Comparison of ENCODE assay signal across 17 cellular contexts in genomic region chr17:16906670-16907069, GRCh38.
DNase-seq lines count a peak whose midpoint lies in the region; ATAC-seq and TF ChIP-seq lines count a peak whose summit lies in the region.
"Had no signal": no experiment of that assay in that cellular context is flagged by ENCODE, and none has a peak within 500 bp of the region (broad histone marks: within the 10 kb centered on the region; RNA-seq: fewer than 3 reads in every experiment).

No MANE protein-coding gene starts in this region.

- H3K27ac ChIP-seq in MM.1S (ENCODE audit: low read length), result no peak overlapping the region; the same call in 1 of the 2 replicates
- no peak overlapping the region for H3K27ac ChIP-seq in prostate gland
- H3K27ac ChIP-seq: epithelial cell of prostate, gastrocnemius medialis, RWPE1 had no signal

- no peaks in the 10 kb centered on the region for H3K36me3 Mint-ChIP-seq in activated CD4-positive, alpha-beta T cell treated with anti-CD3 and anti-CD28 coated beads, Interleukin-2, amount 10 ng/mL, durations not matched to agents 7 days and 5 days (ENCODE audit: low read depth)

- H3K4me3 Mint-ChIP-seq in activated CD4-positive, alpha-beta T cell treated with anti-CD3 and anti-CD28 coated beads, Interleukin-2, amount 10 ng/mL, durations not matched to agents 7 days and 5 days, result no peak overlapping the region
- H3K4me3 Mint-ChIP-seq: activated naive CD4-positive, alpha-beta T cell treated with anti-CD3 and anti-CD28 coated beads for 36 hours; nephron had no signal

- WGBS in prostate gland, result 48% methylated on average over 4 of the region's 4 CpGs

- peaks cover 10% of the 10 kb centered on the region for H3F3A ChIP-seq in MM.1S (ENCODE audit: insufficient read depth, low read length)

- H3K4me2 ChIP-seq in MM.1S (ENCODE audit: low read depth, low read length), result 0 out of 2 replicates have a peak overlapping the region, but pooled peaks have one; percentile 3

- intact Hi-C loops in prostate gland (cut with DNase I), result no loop called here

- no peaks in the 10 kb centered on the region for H3K9me3 ChIP-seq in MM.1S (replicated peaks; ENCODE audit: insufficient read depth, low read length)
- no peaks in the 10 kb centered on the region for H3K9me3 ChIP-seq in prostate gland
- H3K9me3 ChIP-seq: gastrocnemius medialis had no signal

- CTCF ChIA-PET in activated CD4-positive, alpha-beta T cell treated with anti-CD3 and anti-CD28 coated beads, Interleukin-2, amount 10 ng/mL, durations not matched to agents 7 days and 5 days (lab: Charles Lee), result no interaction called here

- H3K4me3 ChIP-seq in MM.1S (ENCODE audit: low read length) (no peak overlapping the region), astrocyte of the cerebellum (ENCODE audit: low read depth, low read length) (no peak overlapping the region), prostate gland (no peak overlapping the region)
- H3K4me3 ChIP-seq: gastrocnemius medialis had no signal

- POLR2A ChIA-PET in activated CD4-positive, alpha-beta T cell treated with anti-CD3 and anti-CD28 coated beads, Interleukin-2, amount 10 ng/mL, durations not matched to agents 7 days and 5 days (lab: Charles Lee), result no interaction called here

- no peak for TF ChIP-seq CTCF in MM.1S (IDR thresholded peaks at IDR 0.05; ENCODE audit: low read length)
- no peak for TF ChIP-seq CTCF in astrocyte of the cerebellum (IDR thresholded peaks at IDR 0.05; ENCODE audit: low read depth, low read length, missing control alignments)
- no peak for TF ChIP-seq CTCF in prostate gland (IDR thresholded peaks at IDR 0.05)

- no peaks in the 10 kb centered on the region for H3K36me3 ChIP-seq in MM.1S (replicated peaks; ENCODE audit: insufficient read depth, low read length)
- no peaks in the 10 kb centered on the region for H3K36me3 ChIP-seq in prostate gland
- H3K36me3 ChIP-seq: gastrocnemius medialis had no signal

- H3K4me1 ChIP-seq in MM.1S (ENCODE audit: low read length), result peaks cover 8% of the 10 kb centered on the region
- no peaks in the 10 kb centered on the region for H3K4me1 ChIP-seq in prostate gland (replicated peaks)
- H3K4me1 ChIP-seq: gastrocnemius medialis had no signal

- no peaks in the 10 kb centered on the region for H3K9me2 ChIP-seq in MM.1S (replicated peaks; ENCODE audit: insufficient read depth, low read length)

- no peak overlapping the region for H3K9ac ChIP-seq in MM.1S (ENCODE audit: low read length)

- no peak overlapping the region for H3K27ac Mint-ChIP-seq in activated CD4-positive, alpha-beta T cell treated with anti-CD3 and anti-CD28 coated beads, Interleukin-2, amount 10 ng/mL, durations not matched to agents 7 days and 5 days
- H3K27ac Mint-ChIP-seq: activated naive CD4-positive, alpha-beta T cell treated with anti-CD3 and anti-CD28 coated beads for 36 hours; nephron had no signal

- H3K27me3 Mint-ChIP-seq in activated CD4-positive, alpha-beta T cell treated with anti-CD3 and anti-CD28 coated beads, Interleukin-2, amount 10 ng/mL, durations not matched to agents 7 days and 5 days, result peaks cover 34% of the 10 kb centered on the region

- no peaks in the 10 kb centered on the region for H3K9me3 Mint-ChIP-seq in activated CD4-positive, alpha-beta T cell treated with anti-CD3 and anti-CD28 coated beads, Interleukin-2, amount 10 ng/mL, durations not matched to agents 7 days and 5 days
- H3K9me3 Mint-ChIP-seq: activated naive CD4-positive, alpha-beta T cell treated with anti-CD3 and anti-CD28 coated beads for 36 hours had no signal

- H3K4me1 Mint-ChIP-seq in activated CD4-positive, alpha-beta T cell treated with anti-CD3 and anti-CD28 coated beads, Interleukin-2, amount 10 ng/mL, durations not matched to agents 7 days and 5 days, result peaks cover 28% of the 10 kb centered on the region

- H2AFZ ChIP-seq in MM.1S (ENCODE audit: low read length), result no peak overlapping the region

- no peaks in the 10 kb centered on the region for H3K79me2 ChIP-seq in MM.1S (ENCODE audit: low read length)

- DNase-seq in activated CD4-positive, alpha-beta T cell treated with anti-CD3 and anti-CD28 coated beads for 48 hours, result peak; percentile 25
- no peak for DNase-seq in activated CD4-positive, alpha-beta T cell treated with anti-CD3 and anti-CD28 coated beads, Interleukin-2, amount 10 ng/mL, durations not matched to agents 7 days and 5 days
- DNase-seq in MM.1S (peak; percentile 77), astrocyte of the cerebellum (ENCODE audit: low read depth) (peak; percentile 19), renal cortical epithelial cell (ENCODE audit: low read depth) (peak; percentile 3), Kasumi-1 (lab: John Stamatoyannopoulos, UW) (no peak), prostate gland (ENCODE audit: low spot score) (no peak)
- DNase-seq: activated naive CD4-positive, alpha-beta T cell treated with anti-CD3 and anti-CD28 coated beads for 36 hours; gastrocnemius medialis; kidney glomerular epithelial cell; MV-4-11; NCI-H187; NCI-H345 had no signal

- H3K27me3 ChIP-seq in MM.1S (replicated peaks; ENCODE audit: insufficient read depth, low read length) (0 out of 2 replicates have a peak, but pooled peaks cover 9% of the 10 kb centered on the region), prostate gland (replicated peaks; ENCODE audit: insufficient read depth) (peaks cover 2% of the 10 kb centered on the region)

- no peak for ATAC-seq in GM18868 (IDR thresholded peaks at IDR 0.05; ENCODE audit: unreplicated experiment)
- ATAC-seq: gastrocnemius medialis had no signal

- in situ Hi-C loops in astrocyte of the cerebellum (cut with HindIII; ENCODE audit: low sequenced_read_pairs), result no loop called here

- no peak for TF ChIP-seq POLR2A in prostate gland (IDR thresholded peaks at IDR 0.05)

- H4K20me1 ChIP-seq in MM.1S (ENCODE audit: insufficient read depth, low read length), result no peaks in the 10 kb centered on the region

Comparison
In these comparisons a context has a peak if more than half of its experiments do, and no peak if none do; other contexts are left out.
1. DNase-seq: peak in activated CD4-positive, alpha-beta T cell treated with anti-CD3 and anti-CD28 coated beads for 48 hours (single experiment), MM.1S (single experiment), astrocyte of the cerebellum (single experiment) and renal cortical epithelial cell (single experiment); none in activated CD4-positive, alpha-beta T cell treated with anti-CD3 and anti-CD28 coated beads, Interleukin-2, amount 10 ng/mL, durations not matched to agents 7 days and 5 days (single experiment), Kasumi-1 (0 of 2) and prostate gland (single experiment).